1 cellular context compared by ENCODE assay signal in genomic region chr5:74641778-74642542, GRCh38.
TF ChIP-seq lines count a peak whose summit lies in the region.

No MANE protein-coding gene starts in this region.

TF ChIP-seq in GM23338, 12 proteins besides CTCF, POLR2A, EP300 and RAD21 (continued from another document):
- no peak for TF ChIP-seq ZNF462 (CRISPR knock-in tag; IDR thresholded peaks at IDR 0.05)
- no peak for TF ChIP-seq STAT1 (IDR thresholded peaks at IDR 0.05; ENCODE audit: unreplicated experiment)
- no peak for TF ChIP-seq CREB1 (CRISPR knock-in tag; IDR thresholded peaks at IDR 0.05; ENCODE audit: low read depth)
- no peak for TF ChIP-seq POLR2AphosphoS5 (IDR thresholded peaks at IDR 0.05; ENCODE audit: low read depth)
- no peak for TF ChIP-seq ETS1 (IDR thresholded peaks at IDR 0.05)
TF ChIP-seq in GM23338: peak in this region for 0.
